In genomic region chr7:105790996-105791395, GRCh38 we compare ENCODE assay signal across 18 cellular contexts.
A peak's percentile ranks its signal among the peaks of the same experiment; 100 is the strongest.
DNase-seq lines count a peak whose midpoint lies in the region; ATAC-seq, FAIRE-seq and TF ChIP-seq lines count a peak whose summit lies in the region.
"Had no signal": no experiment of that assay in that cellular context is flagged by ENCODE, and none has a peak within 500 bp of the region (broad histone marks: within the 10 kb centered on the region; RNA-seq: fewer than 3 reads in every experiment).

No MANE protein-coding gene starts in this region.

- no peak overlapping the region for H3K27ac ChIP-seq in mesendoderm (ENCODE audit: low read depth, low read length)

- peaks cover 2% of the 10 kb centered on the region for H3K79me1 ChIP-seq in mesendoderm (ENCODE audit: low read length)

- H3K4me1 ChIP-seq in mesendoderm (ENCODE audit: control insufficient read depth, low read depth, low read length), result peaks cover 6% of the 10 kb centered on the region
- H3K4me1 ChIP-seq in mucosa of descending colon (ENCODE audit: low read depth), result peaks cover 15% of the 10 kb centered on the region
- H3K4me1 ChIP-seq: HAP-1 had no signal

- H3K27me3 ChIP-seq in bronchial epithelial cell (ENCODE audit: control insufficient read depth, insufficient read depth, low read length) (no peaks in the 10 kb centered on the region), mesendoderm (ENCODE audit: insufficient read depth, low read length, poor library complexity) (no peaks in the 10 kb centered on the region)

- no peak overlapping the region for H4K8ac ChIP-seq in mesendoderm (ENCODE audit: low read depth, low read length)

- intact Hi-C loops in mucosa of descending colon (cut with DNase I, micrococcal nuclease), result no loop called here

- ATAC-seq in GM19023 (IDR thresholded peaks at IDR 0.05; ENCODE audit: unreplicated experiment) (no peak), mucosa of descending colon (no peak)
- no peak for ATAC-seq in activated T-cell treated with anti-CD3 and anti-CD28 coated beads, Interleukin-2, amount 50 U/mL, for 72 hours (replicated peaks in 1 of 2)

- DNase-seq in ELR (ENCODE audit: low read depth) (peak; percentile 48), NCI-H69 (lab: John Stamatoyannopoulos, UW) (peak; percentile 23), bronchial epithelial cell (ENCODE audit: low read depth) (peak; percentile 44), mesendoderm (no peak), mucosa of descending colon (no peak), NCI-H524 treated with DMSO at 0.1 percent for 48 hours (lab: John Stamatoyannopoulos, UW) (no peak)
- DNase-seq in activated T-cell treated with anti-CD3 and anti-CD28 coated beads, Interleukin-2, amount 50 U/mL, for 72 hours, result no peak
- DNase-seq: AML-193, DMS79, KBM-7, NCI-H1092, NCI-H187, NCI-H446, NCI-H774, SIG-M5 had no signal

- H3K56ac ChIP-seq in mesendoderm (ENCODE audit: low read length), result no peak overlapping the region

- no peak overlapping the region for H3K4me3 Mint-ChIP-seq in activated T-cell treated with anti-CD3 and anti-CD28 coated beads, Interleukin-2, amount 50 U/mL, for 72 hours

- peaks cover 3% of the 10 kb centered on the region for H3K36me3 ChIP-seq in bronchial epithelial cell (ENCODE audit: control insufficient read depth, insufficient read depth, low read length)
- no peaks in the 10 kb centered on the region for H3K36me3 ChIP-seq in mesendoderm (ENCODE audit: control insufficient read depth, insufficient read depth, low read length)
- no peaks in the 10 kb centered on the region for H3K36me3 ChIP-seq in mucosa of descending colon (ENCODE audit: low read depth)
- H3K36me3 ChIP-seq: HAP-1 had no signal

- no peaks in the 10 kb centered on the region for H3K9me3 Mint-ChIP-seq in activated T-cell treated with anti-CD3 and anti-CD28 coated beads, Interleukin-2, amount 50 U/mL, for 72 hours

- no peak overlapping the region for H3K23ac ChIP-seq in mesendoderm (ENCODE audit: low read length)

- H3K9me3 ChIP-seq in mucosa of descending colon, result no peaks in the 10 kb centered on the region
- H3K9me3 ChIP-seq: HAP-1 had no signal

- TF ChIP-seq CTCF in bronchial epithelial cell (IDR thresholded peaks at IDR 0.05; ENCODE audit: insufficient read depth, low read length, severe bottlenecking) (no peak), mucosa of descending colon (IDR thresholded peaks at IDR 0.05) (no peak)

- H3K27me3 Mint-ChIP-seq in activated T-cell treated with anti-CD3 and anti-CD28 coated beads, Interleukin-2, amount 50 U/mL, for 72 hours (ENCODE audit: low read depth), result no peaks in the 10 kb centered on the region

- peak overlapping the region; percentile 44 for H3K18ac ChIP-seq in mesendoderm (ENCODE audit: low read length)

- FAIRE-seq in bronchial epithelial cell (lab: Jason Lieb, UNC), result no peak
- FAIRE-seq: RCC 7860 had no signal

- H3K79me2 ChIP-seq in mesendoderm (ENCODE audit: control insufficient read depth, insufficient read depth, low read length), result no peaks in the 10 kb centered on the region

- H2BK5ac ChIP-seq in mesendoderm (ENCODE audit: low read length), result no peak overlapping the region

- H3K4me1 Mint-ChIP-seq in activated T-cell treated with anti-CD3 and anti-CD28 coated beads, Interleukin-2, amount 50 U/mL, for 72 hours (ENCODE audit: low read depth), result no peaks in the 10 kb centered on the region

- no peak overlapping the region for H2AK5ac ChIP-seq in mesendoderm (ENCODE audit: low read length)

- H3K4me2 ChIP-seq in mesendoderm (ENCODE audit: low read length), result no peak overlapping the region

- H2BK120ac ChIP-seq in mesendoderm (ENCODE audit: low read depth, low read length), result no peak overlapping the region

- no peak overlapping the region for H3K27ac Mint-ChIP-seq in activated T-cell treated with anti-CD3 and anti-CD28 coated beads, Interleukin-2, amount 50 U/mL, for 72 hours

- H3K36me3 Mint-ChIP-seq in activated T-cell treated with anti-CD3 and anti-CD28 coated beads, Interleukin-2, amount 50 U/mL, for 72 hours (ENCODE audit: insufficient read depth in 2 of 2), result no peaks in the 10 kb centered on the region

- H3K4me3 ChIP-seq in bronchial epithelial cell (ENCODE audit: low read depth, low read length) (no peak overlapping the region), mesendoderm (ENCODE audit: low read length) (no peak overlapping the region), mucosa of descending colon (no peak overlapping the region)
- H3K4me3 ChIP-seq: HAP-1 had no signal

- H2BK15ac ChIP-seq in mesendoderm (replicated peaks; ENCODE audit: low read depth), result no peak overlapping the region

- no CpG with 5 or more reads among the region's 3 CpGs for WGBS in mesendoderm (ENCODE audit: extremely low coverage, insufficient coverage, low lambda C conversion rate)

- no peak overlapping the region for H3K4ac ChIP-seq in mesendoderm (ENCODE audit: low read depth, low read length)

- H3K9ac ChIP-seq in mesendoderm (ENCODE audit: low read length), result no peak overlapping the region

- no peak overlapping the region for H4K5ac ChIP-seq in mesendoderm (ENCODE audit: low read length)

Comparison
In these comparisons a context has a peak if more than half of its experiments do, and no peak if none do; other contexts are left out.
1. DNase-seq: peak in ELR (single experiment), NCI-H69 (single experiment) and bronchial epithelial cell (single experiment); none in mesendoderm (single experiment), mucosa of descending colon (0 of 3), activated T-cell treated with anti-CD3 and anti-CD28 coated beads, Interleukin-2, amount 50 U/mL, for 72 hours (0 of 2) and NCI-H524 treated with DMSO at 0.1 percent for 48 hours (single experiment).